ENCODE assay signal across 10 cellular contexts in the genomic region with DNA sequence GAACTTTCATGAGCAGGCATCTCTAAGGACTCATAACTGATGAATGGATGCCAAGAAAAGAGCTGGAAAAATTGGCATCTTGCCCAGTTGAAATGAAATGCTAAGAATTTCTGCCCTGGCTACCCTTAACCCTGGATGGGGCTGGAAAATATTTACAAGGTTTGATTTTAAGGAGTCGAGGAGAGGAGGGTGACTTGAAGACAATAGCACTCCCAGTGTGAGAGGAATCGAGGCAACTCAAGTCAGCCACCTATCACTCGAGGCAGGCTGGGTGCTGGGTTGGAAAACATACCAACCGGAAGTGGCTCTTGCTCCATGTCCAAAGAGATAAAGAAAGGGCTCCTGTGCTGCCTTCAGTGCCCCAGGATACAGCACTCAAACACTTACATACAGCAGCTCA. TPM values are rescaled to one million over a fixed set of nuclear protein-coding genes. Genes with fewer than 3 reads are reported as not detected.
DNase-seq lines count a peak whose midpoint lies in the region; ATAC-seq and TF ChIP-seq lines count a peak whose summit lies in the region.
"Had no signal": no experiment of that assay in that cellular context is flagged by ENCODE, and none has a peak within 500 bp of the region (broad histone marks: within the 10 kb centered on the region; RNA-seq: fewer than 3 reads in every experiment).

No MANE protein-coding gene starts in this region.

- H3K9me3 ChIP-seq in RWPE2 (ENCODE audit: severe bottlenecking): no peaks in the 10 kb centered on the region
- H3K9me3 ChIP-seq in trophoblast cell (ENCODE audit: insufficient read depth, low read depth, low read length): no peaks in the 10 kb centered on the region
- H3K9me3 ChIP-seq: SJCRH30 had no signal

- no peak overlapping the region for H3K23ac ChIP-seq in trophoblast cell (ENCODE audit: low read length)

- no peak overlapping the region for H2BK120ac ChIP-seq in trophoblast cell (ENCODE audit: insufficient read depth, low read length, poor library complexity)

- H3K27me3 ChIP-seq in RWPE2 (ENCODE audit: insufficient read depth, poor library complexity, severe bottlenecking) (no peaks in the 10 kb centered on the region), trophoblast cell (ENCODE audit: insufficient read depth, low read length) (no peaks in the 10 kb centered on the region)
- H3K27me3 ChIP-seq: SJCRH30 had no signal

- H3K14ac ChIP-seq in trophoblast cell (ENCODE audit: low read length): no peak overlapping the region

- TF ChIP-seq CTCF in RWPE2 (IDR thresholded peaks at IDR 0.05; ENCODE audit: poor library complexity, severe bottlenecking) (no peak), fibroblast of the aortic adventitia (IDR thresholded peaks at IDR 0.05; ENCODE audit: insufficient read depth, low read length) (no peak)

- H3K4me1 ChIP-seq in RWPE2 (ENCODE audit: insufficient read depth, poor library complexity, severe bottlenecking) (peaks cover 26% of the 10 kb centered on the region), trophoblast cell (ENCODE audit: control insufficient read depth in 1 of 2, insufficient read depth in 2 of 2, low read length in 2 of 2) (peaks cover 6 to 16% of the 10 kb centered on the region in 2 experiments)
- H3K4me1 ChIP-seq: SJCRH30 had no signal

- H3K4me2 ChIP-seq in trophoblast cell (ENCODE audit: low read length): no peak overlapping the region

- peaks cover 4% of the 10 kb centered on the region for H3K79me2 ChIP-seq in trophoblast cell (ENCODE audit: control insufficient read depth, insufficient read depth, low read length, poor library complexity)

- H2BK5ac ChIP-seq in trophoblast cell (ENCODE audit: low read depth, low read length, poor library complexity): no peak overlapping the region

- no peak overlapping the region for H2BK12ac ChIP-seq in trophoblast cell (ENCODE audit: low read length)

- no CpG with 5 or more reads among the region's 4 CpGs for WGBS in trophoblast cell (ENCODE audit: extremely low coverage, insufficient coverage, insufficient read length)

- H4K91ac ChIP-seq in trophoblast cell (ENCODE audit: low read depth, low read length): no peak overlapping the region

- H2AK5ac ChIP-seq in trophoblast cell (ENCODE audit: low read length): no peak overlapping the region

- no peak overlapping the region for H4K12ac ChIP-seq in trophoblast cell (ENCODE audit: low read depth, low read length)

- H3K79me1 ChIP-seq in trophoblast cell (ENCODE audit: low read length): no peaks in the 10 kb centered on the region

- H3K4ac ChIP-seq in trophoblast cell (ENCODE audit: low read depth, low read length): peak overlapping the region; percentile 27

- DNase-seq in CMK (ENCODE audit: low read depth): peak; percentile 12
- no peak for DNase-seq in RWPE2 (ENCODE audit: low spot score)
- DNase-seq in fibroblast of the aortic adventitia (ENCODE audit: low read depth): peak; percentile 91
- DNase-seq in trophoblast cell: no peak
- no peak for DNase-seq in T-helper 2 cell
- DNase-seq in NCI-H187 treated with DMSO at 0.1 percent for 48 hours (lab: John Stamatoyannopoulos, UW): no peak
- no peak for DNase-seq in activated CD4-positive, CD25-positive, alpha-beta regulatory T cell treated with anti-CD3 and anti-CD28 coated beads, Interleukin-2, amount 50 U/mL, for 72 hours
- DNase-seq in hippocampal formation (lab: John Stamatoyannopoulos, UW): no peak
- DNase-seq: MV-4-11 had no signal

- peak; percentile 27 for ATAC-seq in RWPE2 (ENCODE audit: low read depth)

- H3K27ac ChIP-seq in RWPE2 (ENCODE audit: poor library complexity, severe bottlenecking): peak overlapping the region; percentile 30
- no peak overlapping the region for H3K27ac ChIP-seq in trophoblast cell (ENCODE audit: low read depth, low read length)
- H3K27ac ChIP-seq: SJCRH30 had no signal

- H3K4me3 ChIP-seq in RWPE2 (ENCODE audit: severe bottlenecking): no peak overlapping the region
- no peak overlapping the region for H3K4me3 ChIP-seq in fibroblast of the aortic adventitia (ENCODE audit: low read depth, low read length)
- H3K4me3 ChIP-seq in trophoblast cell (ENCODE audit: low read depth, low read length): no peak overlapping the region
- H3K4me3 ChIP-seq: SJCRH30 had no signal

- H4K8ac ChIP-seq in trophoblast cell (ENCODE audit: low read depth, low read length): no peak overlapping the region

- no peaks in the 10 kb centered on the region for H3K36me3 ChIP-seq in RWPE2 (ENCODE audit: low read depth)
- H3K36me3 ChIP-seq in trophoblast cell (ENCODE audit: control insufficient read depth in 1 of 2, insufficient read depth in 2 of 2, low read length in 2 of 2): peaks cover 3 to 4% of the 10 kb centered on the region in 2 experiments
- H3K36me3 ChIP-seq: SJCRH30 had no signal

- H2AFZ ChIP-seq in trophoblast cell (ENCODE audit: insufficient read depth, low read length, poor library complexity): no peak overlapping the region

- no peak overlapping the region for H3K9ac ChIP-seq in trophoblast cell (ENCODE audit: low read length)

- H3K18ac ChIP-seq in trophoblast cell (ENCODE audit: low read length): no peak overlapping the region

RNA-seq across cellular contexts. Expression of a gene that starts 5.1 kb away (rescaled TPM):
- 22.0 and 45.1 TPM in 2 replicates for total RNA-seq in fibroblast of the aortic adventitia (ENCODE audit: low replicate concordance)
- 24.6 and 25.1 TPM in 2 replicates for polyA plus RNA-seq in trophoblast cell (2013)

Comparison
In these comparisons a context has a peak if more than half of its experiments do, and no peak if none do; other contexts are left out.
1. DNase-seq: peak in CMK (single experiment) and fibroblast of the aortic adventitia (single experiment); none in RWPE2 (single experiment), trophoblast cell (0 of 2), T-helper 2 cell (0 of 5), NCI-H187 treated with DMSO at 0.1 percent for 48 hours (single experiment), activated CD4-positive, CD25-positive, alpha-beta regulatory T cell treated with anti-CD3 and anti-CD28 coated beads, Interleukin-2, amount 50 U/mL, for 72 hours (single experiment) and hippocampal formation (0 of 2).